6 cellular contexts compared by ENCODE assay signal in genomic region chr20:62637521-62638054, GRCh38.
"Had no signal": no experiment of that assay in that cellular context is flagged by ENCODE, and none has a peak within 500 bp of the region (broad histone marks: within the 10 kb centered on the region; RNA-seq: fewer than 3 reads in every experiment).

No MANE protein-coding gene starts in this region.

- FAIRE-seq: H1, H54, HTR-8/SVneo had no signal

- DNase-seq: H9, HCEC 1CT had no signal

- H2AFZ ChIP-seq: GM23338 had no signal

- ATAC-seq: GM23338 had no signal

- H3K4me2 ChIP-seq: GM23338 had no signal

- H3K4me3 ChIP-seq: GM23338 had no signal
